Comparison of ENCODE assay signal across 20 cellular contexts in the genomic region with DNA sequence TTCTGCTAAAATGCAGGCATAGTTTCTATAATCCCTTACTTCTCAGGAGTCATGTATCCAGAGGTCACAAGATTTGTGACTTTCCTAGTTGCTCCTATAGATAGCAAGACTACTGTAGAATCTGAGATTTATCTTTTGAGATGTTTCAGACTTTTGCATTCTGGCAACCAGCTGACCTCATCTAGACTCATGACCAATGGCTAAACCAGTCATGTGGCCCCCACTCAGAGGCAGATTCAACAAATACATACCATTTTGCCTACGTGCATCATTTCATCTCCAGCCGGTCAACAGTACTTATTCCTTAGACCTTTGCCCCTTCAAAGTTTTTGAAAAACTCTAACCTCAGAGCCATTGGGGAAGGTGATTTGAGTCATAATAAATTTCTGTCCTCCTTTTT. TPM values are rescaled to one million over a fixed set of nuclear protein-coding genes. Genes with fewer than 3 reads are reported as not detected.
"Had no signal": no experiment of that assay in that cellular context is flagged by ENCODE, and none has a peak within 500 bp of the region (broad histone marks: within the 10 kb centered on the region; RNA-seq: fewer than 3 reads in every experiment).

No MANE protein-coding gene starts in this region.

RNA-seq across cellular contexts. Expression of gene PSG8, which starts 23.3 kb away (rescaled TPM):
- total RNA-seq: colonic mucosa; endodermal cell; esophagus mucosa; esophagus squamous epithelium; fibroblast of lung; gastrocnemius medialis; glomerular endothelial cell; heart right ventricle; kidney; left cardiac atrium; left lung; left ventricle myocardium superior; lower leg skin; lower lobe of right lung; mesenteric fat pad; mesothelial cell of epicardium; mucosa of descending colon; myocyte; naive thymus-derived CD8-positive, alpha-beta T cell had no signal
- polyA plus RNA-seq: heart right ventricle; naive thymus-derived CD8-positive, alpha-beta T cell had no signal

RNA-seq across cellular contexts. Expression of gene PSG3, which starts 48.5 kb away (rescaled TPM):
- total RNA-seq: colonic mucosa; endodermal cell; esophagus mucosa; esophagus squamous epithelium; fibroblast of lung; gastrocnemius medialis; glomerular endothelial cell; heart right ventricle; kidney; left cardiac atrium; left lung; left ventricle myocardium superior; lower leg skin; lower lobe of right lung; lung microvascular endothelial cell; mesenteric fat pad; mesothelial cell of epicardium; mucosa of descending colon; myocyte; naive thymus-derived CD8-positive, alpha-beta T cell had no signal
- polyA plus RNA-seq: heart right ventricle; naive thymus-derived CD8-positive, alpha-beta T cell had no signal
